24 cellular contexts compared by ENCODE assay signal in genomic region chr1:117054068-117054467, GRCh38.
A peak's percentile ranks its signal among the peaks of the same experiment; 100 is the strongest.
DNase-seq lines count a peak whose midpoint lies in the region; ATAC-seq and TF ChIP-seq lines count a peak whose summit lies in the region.
"Had no signal": no experiment of that assay in that cellular context is flagged by ENCODE, and none has a peak within 500 bp of the region (broad histone marks: within the 10 kb centered on the region; RNA-seq: fewer than 3 reads in every experiment).

No MANE protein-coding gene starts in this region.

- DNase-seq in activated naive CD4-positive, alpha-beta T cell treated with anti-CD3 and anti-CD28 coated beads, Interleukin-2, amount 10 ng/mL, durations not matched to agents 7 days and 5 days: no peak
- no peak for DNase-seq in activated naive CD8-positive, alpha-beta T cell treated with anti-CD3 and anti-CD28 coated beads, Interleukin-2, amount 50 U/mL, for 24 hours
- no peak for DNase-seq in effector CD4-positive, alpha-beta T cell
- no peak for DNase-seq in activated T-cell treated with anti-CD3 and anti-CD28 coated beads, Interleukin-2, amount 50 U/mL, for 48 hours
- DNase-seq: 8988T; ACHN; BE2C; C1 segment of cervical spinal cord; CD4-positive, alpha-beta memory T cell; CD4-positive, CD25-positive, alpha-beta regulatory T cell; CD8-positive, alpha-beta memory T cell; COR-L47; DMS 273 treated with DMSO at 0.1 percent for 48 hours; DMS153; DMS53; DMS79; DND-41; EL; GDM1 had no signal

- peak overlapping the region; percentile 47 for H3K27ac Mint-ChIP-seq in activated naive CD4-positive, alpha-beta T cell treated with anti-CD3 and anti-CD28 coated beads, Interleukin-2, amount 50 U/mL, for 24 hours
- no peak overlapping the region for H3K27ac Mint-ChIP-seq in activated naive CD4-positive, alpha-beta T cell treated with anti-CD3 and anti-CD28 coated beads, Interleukin-2, amount 10 ng/mL, durations not matched to agents 7 days and 5 days
- H3K27ac Mint-ChIP-seq in activated naive CD8-positive, alpha-beta T cell treated with anti-CD3 and anti-CD28 coated beads, Interleukin-2, amount 50 U/mL, for 24 hours: peak overlapping the region; percentile 57
- H3K27ac Mint-ChIP-seq: CD14-positive monocyte; CD4-positive, CD25-positive, alpha-beta regulatory T cell had no signal

- H3K36me3 ChIP-seq in HEK293 (ENCODE audit: control insufficient read depth in 2 of 2, insufficient read depth in 1 of 2, low read length in 2 of 2): peaks cover 0 to 5% of the 10 kb centered on the region in 2 experiments; a peak in 1 of 3 replicates
- H3K36me3 ChIP-seq: BE2C, BLaER1 had no signal

- peaks cover 50% of the 10 kb centered on the region for H3K4me1 Mint-ChIP-seq in activated naive CD4-positive, alpha-beta T cell treated with anti-CD3 and anti-CD28 coated beads, Interleukin-2, amount 50 U/mL, for 24 hours
- H3K4me1 Mint-ChIP-seq in activated naive CD4-positive, alpha-beta T cell treated with anti-CD3 and anti-CD28 coated beads, Interleukin-2, amount 10 ng/mL, durations not matched to agents 7 days and 5 days: peaks cover 72% of the 10 kb centered on the region
- peaks cover 70% of the 10 kb centered on the region for H3K4me1 Mint-ChIP-seq in activated naive CD8-positive, alpha-beta T cell treated with anti-CD3 and anti-CD28 coated beads, Interleukin-2, amount 50 U/mL, for 24 hours

- no peaks in the 10 kb centered on the region for H3K9me3 Mint-ChIP-seq in activated naive CD4-positive, alpha-beta T cell treated with anti-CD3 and anti-CD28 coated beads, Interleukin-2, amount 50 U/mL, for 24 hours
- H3K9me3 Mint-ChIP-seq in activated naive CD4-positive, alpha-beta T cell treated with anti-CD3 and anti-CD28 coated beads, Interleukin-2, amount 10 ng/mL, durations not matched to agents 7 days and 5 days: no peaks in the 10 kb centered on the region
- H3K9me3 Mint-ChIP-seq in activated naive CD8-positive, alpha-beta T cell treated with anti-CD3 and anti-CD28 coated beads, Interleukin-2, amount 50 U/mL, for 24 hours: no peaks in the 10 kb centered on the region
- H3K9me3 Mint-ChIP-seq: CD14-positive monocyte; CD4-positive, alpha-beta memory T cell; CD4-positive, CD25-positive, alpha-beta regulatory T cell; CD8-positive, alpha-beta memory T cell had no signal

- CTCF ChIA-PET in activated naive CD4-positive, alpha-beta T cell treated with anti-CD3 and anti-CD28 coated beads, Interleukin-2, amount 10 ng/mL, durations not matched to agents 7 days and 5 days (lab: Charles Lee): interaction anchor here (0.8 to 1.6 kb wide), 9 partner anchors 68 to 477 kb away, joined by 3 to 5 read pairs (median 3); no protein-coding TSS in a partner anchor
- CTCF ChIA-PET in HEK293 (lab: Yijun Ruan, JAX): interaction anchor here (0.6 to 1.9 kb wide), 5 partner anchors 165 to 329 kb away, joined by 3 to 7 read pairs (median 5); no protein-coding TSS in a partner anchor

- no peak overlapping the region for H3K4me3 Mint-ChIP-seq in activated naive CD4-positive, alpha-beta T cell treated with anti-CD3 and anti-CD28 coated beads, Interleukin-2, amount 50 U/mL, for 24 hours
- no peak overlapping the region for H3K4me3 Mint-ChIP-seq in activated naive CD4-positive, alpha-beta T cell treated with anti-CD3 and anti-CD28 coated beads, Interleukin-2, amount 10 ng/mL, durations not matched to agents 7 days and 5 days
- H3K4me3 Mint-ChIP-seq in activated naive CD8-positive, alpha-beta T cell treated with anti-CD3 and anti-CD28 coated beads, Interleukin-2, amount 50 U/mL, for 24 hours: no peak overlapping the region
- H3K4me3 Mint-ChIP-seq: CD14-positive monocyte; CD4-positive, alpha-beta memory T cell; CD4-positive, CD25-positive, alpha-beta regulatory T cell; CD8-positive, alpha-beta memory T cell had no signal

- H3K4me3 ChIP-seq in HEK293 (ENCODE audit: low read depth, low read length): no peak overlapping the region
- H3K4me3 ChIP-seq: BLaER1, GM12878 had no signal

- no peak overlapping the region for H3K27ac ChIP-seq in HEK293 (ENCODE audit: extremely low read depth, low read depth, low read length)
- H3K27ac ChIP-seq: BLaER1 had no signal

- POLR2A ChIA-PET in HEK293 (lab: Yijun Ruan, JAX): no interaction called here

- TF ChIP-seq CTCF in HEK293 (tag by site-specific recombination; IDR thresholded peaks at IDR 0.05): no peak

- H3K9me3 ChIP-seq in HEK293 (ENCODE audit: control insufficient read depth, insufficient read depth, low read depth, low read length): no peaks in the 10 kb centered on the region
- H3K9me3 ChIP-seq: BE2C, BLaER1 had no signal

- no peaks in the 10 kb centered on the region for H3K4me1 ChIP-seq in HEK293 (ENCODE audit: control insufficient read depth, insufficient read depth, low read length)
- H3K4me1 ChIP-seq: BE2C had no signal

- no peaks in the 10 kb centered on the region for H3K36me3 Mint-ChIP-seq in activated naive CD4-positive, alpha-beta T cell treated with anti-CD3 and anti-CD28 coated beads, Interleukin-2, amount 50 U/mL, for 24 hours
- peaks cover 10% of the 10 kb centered on the region for H3K36me3 Mint-ChIP-seq in activated naive CD4-positive, alpha-beta T cell treated with anti-CD3 and anti-CD28 coated beads, Interleukin-2, amount 10 ng/mL, durations not matched to agents 7 days and 5 days
- H3K36me3 Mint-ChIP-seq in activated naive CD8-positive, alpha-beta T cell treated with anti-CD3 and anti-CD28 coated beads, Interleukin-2, amount 50 U/mL, for 24 hours (ENCODE audit: low read depth): peaks cover 16% of the 10 kb centered on the region
- H3K36me3 Mint-ChIP-seq: CD14-positive monocyte; CD4-positive, alpha-beta memory T cell; CD4-positive, CD25-positive, alpha-beta regulatory T cell; CD8-positive, alpha-beta memory T cell had no signal

- no peaks in the 10 kb centered on the region for H3K27me3 Mint-ChIP-seq in activated naive CD4-positive, alpha-beta T cell treated with anti-CD3 and anti-CD28 coated beads, Interleukin-2, amount 50 U/mL, for 24 hours
- H3K27me3 Mint-ChIP-seq in activated naive CD4-positive, alpha-beta T cell treated with anti-CD3 and anti-CD28 coated beads, Interleukin-2, amount 10 ng/mL, durations not matched to agents 7 days and 5 days: no peaks in the 10 kb centered on the region
- no peaks in the 10 kb centered on the region for H3K27me3 Mint-ChIP-seq in activated naive CD8-positive, alpha-beta T cell treated with anti-CD3 and anti-CD28 coated beads, Interleukin-2, amount 50 U/mL, for 24 hours
- H3K27me3 Mint-ChIP-seq: CD4-positive, alpha-beta memory T cell; CD4-positive, CD25-positive, alpha-beta regulatory T cell; CD8-positive, alpha-beta memory T cell had no signal

- ATAC-seq in activated naive CD8-positive, alpha-beta T cell treated with anti-CD3 and anti-CD28 coated beads, Interleukin-2, amount 50 U/mL, for 24 hours: no peak
- ATAC-seq: GM12878 had no signal

TF ChIP-seq in HEK293, 187 proteins besides CTCF, POLR2A, EP300 and RAD21:
- peak; percentile 74 for TF ChIP-seq ZNF146 (tag by site-specific recombination; IDR thresholded peaks at IDR 0.05)
- no peak for TF ChIP-seq GLIS2 (tag by site-specific recombination; IDR thresholded peaks at IDR 0.05)
